Comparison of ENCODE assay signal across 8 cellular contexts in genomic region chr7:129781128-129781855, GRCh38.
A peak's percentile ranks its signal among the peaks of the same experiment; 100 is the strongest.
DNase-seq lines count a peak whose midpoint lies in the region; ATAC-seq, FAIRE-seq and TF ChIP-seq lines count a peak whose summit lies in the region.

No MANE protein-coding gene starts in this region.

- H3K36me3 ChIP-seq in NT2/D1 (ENCODE audit: insufficient read depth, insufficient read length, low read length) = no peaks in the 10 kb centered on the region
- no peaks in the 10 kb centered on the region for H3K36me3 ChIP-seq in spleen

- H3K27me3 ChIP-seq in NT2/D1 (ENCODE audit: insufficient read depth, insufficient read length) (peaks cover 82% of the 10 kb centered on the region), spleen (replicated peaks in 1 of 7) (peaks cover 33 to 100% (median 98%) of the 10 kb centered on the region in 7 donors)

- no peak overlapping the region for H3K27ac ChIP-seq in spleen

- peaks cover 61% of the 10 kb centered on the region for H3K4me1 Mint-ChIP-seq in dendritic cell treated with granulocyte-macrophage colony-stimulating factor and Interleukin-4, amounts not matched to agents 40 ng/mL and 50 ng/mL, for 4 days (ENCODE audit: low read depth)

- ATAC-seq in GM18867 (IDR thresholded peaks at IDR 0.05; ENCODE audit: unreplicated experiment) = no peak
- no peak for ATAC-seq in HG03342 (IDR thresholded peaks at IDR 0.05; ENCODE audit: unreplicated experiment)

- H3K4me1 ChIP-seq in NT2/D1 (ENCODE audit: insufficient read depth, insufficient read length) (peaks cover 7% of the 10 kb centered on the region), spleen (peaks cover 58 to 95% (median 79%) of the 10 kb centered on the region in 6 donors)

- FAIRE-seq in GM12891 (lab: Jason Lieb, UNC) = no peak

- H3K27ac Mint-ChIP-seq in dendritic cell treated with granulocyte-macrophage colony-stimulating factor and Interleukin-4, amounts not matched to agents 40 ng/mL and 50 ng/mL, for 4 days = no peak overlapping the region

- H3K9me3 ChIP-seq in NT2/D1 (ENCODE audit: insufficient read depth, low read length) = no peaks in the 10 kb centered on the region
- H3K9me3 ChIP-seq in spleen = no peaks in the 10 kb centered on the region

- no peaks in the 10 kb centered on the region for H3K9me3 Mint-ChIP-seq in dendritic cell treated with granulocyte-macrophage colony-stimulating factor and Interleukin-4, amounts not matched to agents 40 ng/mL and 50 ng/mL, for 4 days

- peaks cover 92% of the 10 kb centered on the region for H3K27me3 Mint-ChIP-seq in dendritic cell treated with granulocyte-macrophage colony-stimulating factor and Interleukin-4, amounts not matched to agents 40 ng/mL and 50 ng/mL, for 4 days

- DNase-seq in NCI-H510A treated with DMSO at 0.1 percent for 48 hours (lab: John Stamatoyannopoulos, UW) (peak; percentile 61), NCI-H510A (lab: John Stamatoyannopoulos, UW) (no peak), NT2/D1 (ENCODE audit: low read depth, low spot score) (no peak), spleen (no peak), GM12891 (ENCODE audit: insufficient read length, low spot score) (no peak)

- TF ChIP-seq POLR2A in spleen (IDR thresholded peaks at IDR 0.05) (no peak), GM12891 (IDR thresholded peaks at IDR 0.05; ENCODE audit: low read depth, low read length) (no peak)

- intact Hi-C loops in dendritic cell treated with granulocyte-macrophage colony-stimulating factor and Interleukin-4, amounts not matched to agents 40 ng/mL and 50 ng/mL, for 4 days (cut with micrococcal nuclease) = no loop called here
- intact Hi-C loops in spleen (cut with DNase I; ENCODE audit: low total_unique reads) = no loop called here

- no peak for TF ChIP-seq CTCF in spleen (IDR thresholded peaks at IDR 0.05 in 8 of 11, conservative IDR thresholded peaks at IDR 0.05 in 3 of 11)

- no peaks in the 10 kb centered on the region for H3K36me3 Mint-ChIP-seq in dendritic cell treated with granulocyte-macrophage colony-stimulating factor and Interleukin-4, amounts not matched to agents 40 ng/mL and 50 ng/mL, for 4 days (ENCODE audit: low read depth)

- 1 to 4% (median 2%) methylated on average over 24 to 40 of the region's 40 CpGs for WGBS in spleen, 5 donors

- peak overlapping the region; percentile 24 for H3K4me3 ChIP-seq in NT2/D1 (ENCODE audit: insufficient read length, low read depth)
- H3K4me3 ChIP-seq in spleen = peak overlapping the region in 6 of 8 donors; percentile 56 to 79 (median 67)

- H3K4me3 Mint-ChIP-seq in dendritic cell treated with granulocyte-macrophage colony-stimulating factor and Interleukin-4, amounts not matched to agents 40 ng/mL and 50 ng/mL, for 4 days = peak overlapping the region; percentile 45

- peak overlapping the region; percentile 32 for H3K9ac ChIP-seq in NT2/D1 (ENCODE audit: insufficient read length, low read depth)

TF ChIP-seq in GM12891, 5 proteins besides CTCF, POLR2A, EP300 and RAD21:
- no peak for TF ChIP-seq SPI1 (IDR thresholded peaks at IDR 0.05; ENCODE audit: low read depth, low read length)
- no peak for TF ChIP-seq PAX5 (IDR thresholded peaks at IDR 0.05; ENCODE audit: insufficient read depth, low read length, severe bottlenecking)
- no peak for TF ChIP-seq POU2F2 (IDR thresholded peaks at IDR 0.05; ENCODE audit: low read depth, low read length)
- no peak for TF ChIP-seq POLR2AphosphoS5 (IDR thresholded peaks at IDR 0.05; ENCODE audit: low read depth, low read length)
- no peak for TF ChIP-seq TAF1 (IDR thresholded peaks at IDR 0.05; ENCODE audit: low read depth, low read length)
